Comparison of ENCODE assay signal across 6 cellular contexts in the genomic region with DNA sequence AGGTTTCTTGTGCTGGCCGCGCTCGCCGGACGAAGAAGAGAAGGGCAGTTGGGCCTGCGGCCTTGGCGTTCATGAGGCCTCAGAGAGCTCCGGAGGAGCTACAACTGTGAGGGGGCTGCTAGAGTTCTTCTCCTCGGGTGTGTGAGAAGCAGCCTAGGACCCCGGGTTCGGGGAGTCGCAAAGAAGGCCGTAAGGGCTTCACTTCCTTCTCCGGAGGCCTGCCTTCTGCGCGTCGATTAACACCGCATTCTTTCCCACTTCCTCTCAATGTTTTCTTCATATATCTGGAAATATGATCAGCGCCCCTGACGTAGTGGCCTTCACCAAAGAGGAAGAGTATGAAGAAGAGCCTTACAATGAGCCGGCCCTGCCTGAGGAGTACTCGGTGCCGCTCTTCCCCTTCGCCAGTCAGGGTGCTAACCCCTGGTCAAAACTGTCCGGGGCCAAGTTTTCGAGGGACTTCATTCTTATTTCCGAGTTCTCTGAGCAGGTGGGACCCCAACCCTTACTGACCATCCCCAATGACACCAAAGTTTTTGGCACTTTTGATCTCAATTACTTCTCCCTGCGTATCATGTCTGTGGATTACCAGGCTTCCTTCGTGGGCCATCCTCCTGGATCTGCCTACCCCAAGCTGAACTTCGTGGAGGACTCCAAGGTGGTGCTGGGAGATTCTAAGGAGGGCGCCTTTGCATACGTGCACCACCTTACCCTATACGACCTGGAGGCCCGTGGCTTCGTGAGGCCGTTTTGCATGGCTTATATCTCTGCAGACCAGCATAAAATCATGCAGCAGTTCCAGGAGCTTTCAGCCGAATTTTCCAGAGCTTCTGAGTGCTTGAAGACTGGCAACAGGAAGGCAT. TPM values are rescaled to one million over a fixed set of nuclear protein-coding genes. Genes with fewer than 3 reads are reported as not detected.
DNase-seq lines count a peak whose midpoint lies in the region; ATAC-seq, FAIRE-seq and TF ChIP-seq lines count a peak whose summit lies in the region.

No MANE protein-coding gene starts in this region.

- peak overlapping the region; percentile 88 for H2AFZ ChIP-seq in astrocyte (ENCODE audit: low read depth, low read length)

- CTCF ChIA-PET in activated naive CD4-positive, alpha-beta T cell treated with anti-CD3 and anti-CD28 coated beads, Interleukin-2, amount 10 ng/mL, durations not matched to agents 7 days and 5 days (lab: Charles Lee), result no interaction called here
- CTCF ChIA-PET in naive thymus-derived CD4-positive, alpha-beta T cell (lab: Charles Lee), result interaction anchor here (0.6 to 1.5 kb wide), 4 partner anchors 12 to 229 kb away, joined by 3 to 4 read pairs (median 3); a partner anchor contains a TSS

- H4K20me1 ChIP-seq in astrocyte (ENCODE audit: insufficient read depth, low read length), result peaks cover 75% of the 10 kb centered on the region

- H3K4me1 ChIP-seq in astrocyte (ENCODE audit: insufficient read depth, low read length), result peaks cover 39% of the 10 kb centered on the region
- peaks cover 54 to 56% of the 10 kb centered on the region in 2 donors for H3K4me1 ChIP-seq in naive thymus-derived CD4-positive, alpha-beta T cell (ENCODE audit: control insufficient read depth in 2 of 2, insufficient read depth in 2 of 2, low read length in 2 of 2)

- peaks cover 92% of the 10 kb centered on the region for H3K79me2 ChIP-seq in astrocyte (ENCODE audit: insufficient read depth, low read length)

- H3K4me1 Mint-ChIP-seq in activated naive CD4-positive, alpha-beta T cell treated with anti-CD3 and anti-CD28 coated beads, Interleukin-2, amount 10 ng/mL, durations not matched to agents 7 days and 5 days, result peaks cover 81% of the 10 kb centered on the region
- H3K4me1 Mint-ChIP-seq in astrocyte (ENCODE audit: low read depth, unreplicated experiment), result peaks cover 40% of the 10 kb centered on the region
- H3K4me1 Mint-ChIP-seq in naive thymus-derived CD4-positive, alpha-beta T cell, result peaks cover 66 to 89% (median 85%) of the 10 kb centered on the region in 7 donors

- no peak for FAIRE-seq in astrocyte (lab: Jason Lieb, UNC)
- FAIRE-seq in GM19239 (lab: Jason Lieb, UNC), result no peak

- H3K4me3 ChIP-seq in astrocyte (ENCODE audit: insufficient read depth, low read depth, low read length), result peak overlapping the region; percentile 90
- peak overlapping the region; percentile 95 for H3K4me3 ChIP-seq in naive thymus-derived CD4-positive, alpha-beta T cell (ENCODE audit: low read length)

- no peaks in the 10 kb centered on the region for H3K9me3 ChIP-seq in astrocyte (ENCODE audit: insufficient read depth, low read depth, low read length)
- H3K9me3 ChIP-seq in naive thymus-derived CD4-positive, alpha-beta T cell (ENCODE audit: control insufficient read depth in 2 of 3, low read length in 3 of 3), result no peaks in the 10 kb centered on the region

- H3K9ac ChIP-seq in astrocyte (ENCODE audit: low read length), result peak overlapping the region; percentile 93

- no peak for TF ChIP-seq CTCF in astrocyte (IDR thresholded peaks at IDR 0.05; ENCODE audit: insufficient read depth, low read depth, low read length)

- peak; percentile 61 for DNase-seq in activated naive CD4-positive, alpha-beta T cell treated with anti-CD3 and anti-CD28 coated beads, Interleukin-2, amount 10 ng/mL, durations not matched to agents 7 days and 5 days
- DNase-seq in activated naive CD4-positive, alpha-beta T cell treated with anti-CD3 and anti-CD28 coated beads, Interleukin-2, amount 50 U/mL, for 16 hours, result no peak
- DNase-seq in astrocyte (ENCODE audit: low read depth) (peak; percentile 3), GM19239 (ENCODE audit: insufficient read length, low spot score) (no peak), dedifferentiated amniotic fluid mesenchymal stem cell (ENCODE audit: extremely low spot score) (no peak)
- DNase-seq in naive thymus-derived CD4-positive, alpha-beta T cell, result peak in 6 of 9 donors; percentile 52 to 73 (median 62)

- H3K36me3 ChIP-seq in astrocyte (ENCODE audit: insufficient read depth, low read length), result peaks cover 14% of the 10 kb centered on the region
- H3K36me3 ChIP-seq in naive thymus-derived CD4-positive, alpha-beta T cell (ENCODE audit: control insufficient read depth in 2 of 3, insufficient read depth in 3 of 3, low read length in 3 of 3), result peaks cover 0 to 41% (median 4%) of the 10 kb centered on the region in 3 experiments

- peak overlapping the region; percentile 89 for H3K4me3 Mint-ChIP-seq in activated naive CD4-positive, alpha-beta T cell treated with anti-CD3 and anti-CD28 coated beads, Interleukin-2, amount 10 ng/mL, durations not matched to agents 7 days and 5 days
- peak overlapping the region; percentile 96 for H3K4me3 Mint-ChIP-seq in astrocyte (ENCODE audit: unreplicated experiment)
- H3K4me3 Mint-ChIP-seq in naive thymus-derived CD4-positive, alpha-beta T cell, result peak overlapping the region; percentile 89 to 98 (median 93)

- peaks cover 49% of the 10 kb centered on the region for H3K36me3 Mint-ChIP-seq in activated naive CD4-positive, alpha-beta T cell treated with anti-CD3 and anti-CD28 coated beads, Interleukin-2, amount 10 ng/mL, durations not matched to agents 7 days and 5 days
- peaks cover 16% of the 10 kb centered on the region for H3K36me3 Mint-ChIP-seq in astrocyte (ENCODE audit: low read depth, unreplicated experiment)
- H3K36me3 Mint-ChIP-seq in naive thymus-derived CD4-positive, alpha-beta T cell, result peaks cover 4 to 33% (median 14%) of the 10 kb centered on the region in 5 donors

- no peaks in the 10 kb centered on the region for H3K9me3 Mint-ChIP-seq in activated naive CD4-positive, alpha-beta T cell treated with anti-CD3 and anti-CD28 coated beads, Interleukin-2, amount 10 ng/mL, durations not matched to agents 7 days and 5 days
- H3K9me3 Mint-ChIP-seq in astrocyte (ENCODE audit: unreplicated experiment), result no peaks in the 10 kb centered on the region
- peaks cover 0 to 8% (median 0%) of the 10 kb centered on the region in 11 donors for H3K9me3 Mint-ChIP-seq in naive thymus-derived CD4-positive, alpha-beta T cell

- H3K27me3 Mint-ChIP-seq in activated naive CD4-positive, alpha-beta T cell treated with anti-CD3 and anti-CD28 coated beads, Interleukin-2, amount 10 ng/mL, durations not matched to agents 7 days and 5 days, result no peaks in the 10 kb centered on the region
- H3K27me3 Mint-ChIP-seq in astrocyte (ENCODE audit: low read depth, unreplicated experiment), result no peaks in the 10 kb centered on the region
- peaks cover 0 to 2% (median 0%) of the 10 kb centered on the region in 5 donors for H3K27me3 Mint-ChIP-seq in naive thymus-derived CD4-positive, alpha-beta T cell

- no peaks in the 10 kb centered on the region for H3K27me3 ChIP-seq in astrocyte (ENCODE audit: insufficient read depth, low read length)
- H3K27me3 ChIP-seq in naive thymus-derived CD4-positive, alpha-beta T cell (ENCODE audit: control insufficient read depth in 2 of 2, insufficient read depth in 2 of 2, low read length in 2 of 2), result no peaks in the 10 kb centered on the region

- peak overlapping the region; percentile 96 for H3K4me2 ChIP-seq in astrocyte (ENCODE audit: low read length)

- intact Hi-C loops in naive thymus-derived CD4-positive, alpha-beta T cell (cut with micrococcal nuclease), result loop anchor here (1.0 to 10.0 kb wide), 14 partner anchors 47 to 1663 kb away; a partner anchor contains a TSS

- H3K27ac Mint-ChIP-seq in activated naive CD4-positive, alpha-beta T cell treated with anti-CD3 and anti-CD28 coated beads, Interleukin-2, amount 10 ng/mL, durations not matched to agents 7 days and 5 days, result peak overlapping the region; percentile 99
- peak overlapping the region; percentile 94 for H3K27ac Mint-ChIP-seq in astrocyte (ENCODE audit: unreplicated experiment)
- peak overlapping the region; percentile 92 to 99 (median 95) for H3K27ac Mint-ChIP-seq in naive thymus-derived CD4-positive, alpha-beta T cell

- POLR2A ChIA-PET in naive thymus-derived CD4-positive, alpha-beta T cell (lab: Charles Lee), result interaction anchor here (0.6 to 1.5 kb wide), 4 partner anchors 12 to 1062 kb away, joined by 3 to 5 read pairs (median 4); a partner anchor contains a TSS

- ATAC-seq in naive thymus-derived CD4-positive, alpha-beta T cell, result peak; percentile 36

- peak overlapping the region; percentile 86 for H3K27ac ChIP-seq in astrocyte (ENCODE audit: low read depth, low read length)
- H3K27ac ChIP-seq in naive thymus-derived CD4-positive, alpha-beta T cell (ENCODE audit: low read depth, low read length), result peak overlapping the region; percentile 93

RNA-seq across cellular contexts. Expression of a gene that starts 0.6 kb away (rescaled TPM):
- total RNA-seq in astrocyte, result 20.3 and 20.4 TPM in 2 replicates
- 10 to 100 TPM; 29.0 to 61.7 (median 52.1) TPM for total RNA-seq in naive thymus-derived CD4-positive, alpha-beta T cell
- 1 to 10 TPM; 5.2 to 8.0 TPM for polyA plus RNA-seq in naive thymus-derived CD4-positive, alpha-beta T cell

RNA-seq across cellular contexts. Expression of a gene that starts 0.9 kb away (rescaled TPM):
- 28.8 and 31.0 TPM in 2 replicates for total RNA-seq in astrocyte
- 10 to 100 TPM; 39.0 to 74.9 (median 43.6) TPM for total RNA-seq in naive thymus-derived CD4-positive, alpha-beta T cell
- 10 to 100 TPM; 13.7 to 30.8 TPM for polyA plus RNA-seq in naive thymus-derived CD4-positive, alpha-beta T cell

RNA-seq across cellular contexts. Expression of a gene that starts 47.6 kb away (rescaled TPM):
- total RNA-seq in astrocyte, result 5.1 and 6.4 TPM in 2 replicates
- 10 to 100 TPM in 4 of 5 experiments, 1 to 10 TPM in 1; 7.5 to 44.0 (median 14.7) TPM for total RNA-seq in naive thymus-derived CD4-positive, alpha-beta T cell
- polyA plus RNA-seq in naive thymus-derived CD4-positive, alpha-beta T cell, result 10 to 100 TPM; 24.8 to 25.8 TPM

RNA-seq across cellular contexts. Expression of a gene that starts 55.3 kb away (rescaled TPM):
- total RNA-seq in astrocyte, result 11.6 and 14.1 TPM in 2 replicates
- 10 to 100 TPM in 4 of 5 experiments, 1 to 10 TPM in 1; 6.5 to 22.5 (median 15.1) TPM for total RNA-seq in naive thymus-derived CD4-positive, alpha-beta T cell
- 10 to 100 TPM; 11.3 to 19.6 TPM for polyA plus RNA-seq in naive thymus-derived CD4-positive, alpha-beta T cell

RNA-seq across cellular contexts. Expression of a gene that starts 57.2 kb away (rescaled TPM):
- total RNA-seq in astrocyte, result 227 and 257 TPM in 2 replicates
- 100 to 1,000 TPM; 253 to 348 (median 303) TPM for total RNA-seq in naive thymus-derived CD4-positive, alpha-beta T cell
- 100 to 1,000 TPM in 1 of 2 donors, 10 to 100 TPM in 1; 93.1 to 198 TPM for polyA plus RNA-seq in naive thymus-derived CD4-positive, alpha-beta T cell

Comparison
In these comparisons a context has a peak if more than half of its experiments do, and no peak if none do; other contexts are left out.
1. DNase-seq: peak in activated naive CD4-positive, alpha-beta T cell treated with anti-CD3 and anti-CD28 coated beads, Interleukin-2, amount 10 ng/mL, durations not matched to agents 7 days and 5 days (single experiment), astrocyte (single experiment) and naive thymus-derived CD4-positive, alpha-beta T cell (6 of 9); none in activated naive CD4-positive, alpha-beta T cell treated with anti-CD3 and anti-CD28 coated beads, Interleukin-2, amount 50 U/mL, for 16 hours (single experiment), GM19239 (single experiment) and dedifferentiated amniotic fluid mesenchymal stem cell (single experiment).
2. Peak in every context shown above with its lines, with median percentiles within 50 percentile points of each other: H3K27ac Mint-ChIP-seq and H3K4me3 Mint-ChIP-seq.